ENCODE assay signal across 1 cellular context in genomic region chr3:108242776-108243175, GRCh38.
TF ChIP-seq lines count a peak whose summit lies in the region.

No MANE protein-coding gene starts in this region.

TF ChIP-seq in GM23338, 12 proteins besides CTCF, POLR2A, EP300 and RAD21 (continued from another document):
- TF ChIP-seq EZH2 (IDR thresholded peaks at IDR 0.05; ENCODE audit: low read depth, unreplicated experiment) (no peak), NANOG (IDR thresholded peaks at IDR 0.05; ENCODE audit: borderline replicate concordance) (no peak), ZNF114 (CRISPR knock-in tag; IDR thresholded peaks at IDR 0.05) (no peak), EZH2phosphoT487 (IDR thresholded peaks at IDR 0.05; ENCODE audit: unreplicated experiment) (no peak), POLR2AphosphoS5 (IDR thresholded peaks at IDR 0.05; ENCODE audit: low read depth) (no peak), ETS1 (IDR thresholded peaks at IDR 0.05) (no peak), ZNF331 (CRISPR knock-in tag; IDR thresholded peaks at IDR 0.05; ENCODE audit: low read depth) (no peak), CREB1 (CRISPR knock-in tag; IDR thresholded peaks at IDR 0.05; ENCODE audit: low read depth) (no peak), REST (IDR thresholded peaks at IDR 0.05; ENCODE audit: unreplicated experiment) (no peak)
